ENCODE assay signal across 14 cellular contexts in the genomic region with DNA sequence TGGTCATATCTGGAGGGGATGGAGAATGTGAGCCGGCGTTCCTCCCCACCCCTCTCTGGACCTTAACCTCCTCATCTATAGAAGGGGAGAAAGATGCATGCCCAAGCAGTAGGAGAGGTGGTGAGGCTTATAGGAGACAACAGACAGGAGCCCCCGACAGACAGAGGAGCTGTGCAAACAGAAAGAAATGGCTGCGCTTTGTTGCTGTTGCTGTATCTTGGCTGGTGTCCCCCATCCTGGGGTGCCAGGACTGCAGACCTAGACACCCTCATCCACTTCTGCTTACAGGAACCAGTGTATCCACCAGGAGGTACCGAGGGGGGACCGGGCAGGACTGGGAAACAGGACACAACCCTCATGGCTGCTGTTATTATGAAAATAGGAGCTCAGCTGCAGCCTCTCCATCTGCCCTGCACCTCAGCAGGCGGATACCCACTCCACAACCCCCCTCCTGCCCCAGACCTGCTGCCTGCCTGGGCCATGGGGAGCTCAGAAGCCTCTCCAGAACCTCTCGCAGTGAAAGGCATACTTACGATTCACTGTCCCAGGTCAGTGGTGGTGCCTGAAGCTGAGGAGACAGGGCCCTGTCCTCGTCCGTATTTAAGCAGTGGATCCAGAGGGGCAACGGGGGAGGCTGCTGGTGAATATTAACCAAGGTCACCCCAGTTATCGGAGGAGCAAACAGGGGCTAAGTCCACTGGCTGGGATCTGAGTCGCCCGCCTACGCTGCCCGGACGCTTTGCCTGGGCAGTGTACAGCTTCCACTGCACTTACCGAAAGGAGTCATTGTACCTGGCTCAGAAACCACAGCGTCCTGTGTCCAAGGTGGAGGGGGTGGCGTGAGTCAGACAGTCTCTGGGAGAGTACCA. TPM values are rescaled to one million over a fixed set of nuclear protein-coding genes. Genes with fewer than 3 reads are reported as not detected.
DNase-seq lines count a peak whose midpoint lies in the region; ATAC-seq and TF ChIP-seq lines count a peak whose summit lies in the region.
"Had no signal": no experiment of that assay in that cellular context is flagged by ENCODE, and none has a peak within 500 bp of the region (broad histone marks: within the 10 kb centered on the region; RNA-seq: fewer than 3 reads in every experiment).

A gene (minus strand): TSS at position 576 of the 869 bp plus-strand sequence. CDS start 5,365 bp downstream, outside the sequence.

- ATAC-seq in left colon = no peak
- no peak for ATAC-seq in HG02623 (IDR thresholded peaks at IDR 0.05; ENCODE audit: unreplicated experiment)
- ATAC-seq: activated CD8-positive, alpha-beta T cell treated with anti-CD3 and anti-CD28 coated beads for 36 hours had no signal

- DNase-seq in DMS53 (lab: John Stamatoyannopoulos, UW) (peak; percentile 67), DMS53 treated with DMSO at 0.1 percent for 48 hours (lab: John Stamatoyannopoulos, UW; ENCODE audit: unreplicated experiment) (no peak), ascending aorta (ENCODE audit: low spot score in 2 of 2) (no peak), left colon (no peak), thyroid gland (peak; percentile 28 to 62), NOMO-1 treated with dmso at 0.1 percent for 144 hours (lab: John Stamatoyannopoulos, UW; ENCODE audit: unreplicated experiment) (no peak), UCSD-AML1 (lab: John Stamatoyannopoulos, UW; ENCODE audit: unreplicated experiment) (no peak)
- DNase-seq: 8988T; activated CD8-positive, alpha-beta T cell treated with anti-CD3 and anti-CD28 coated beads for 36 hours; amniotic stem cell; DMS79; tibial artery had no signal

- intact Hi-C loops in ascending aorta (cut with DNase I) = no loop called here
- intact Hi-C loops in left colon (cut with DNase I, micrococcal nuclease) = no loop called here
- intact Hi-C loops in thyroid gland (cut with DNase I) = no loop called here

- no peak for TF ChIP-seq POLR2A in thyroid gland (IDR thresholded peaks at IDR 0.05)

- H3K36me3 ChIP-seq in ascending aorta = no peaks in the 10 kb centered on the region
- H3K36me3 ChIP-seq in thyroid gland = no peaks in the 10 kb centered on the region
- H3K36me3 ChIP-seq: tibial artery had no signal

- H3K4me3 ChIP-seq in ascending aorta (no peak within 1 kb of the TSS), thyroid gland (replicated peaks in 1 of 3) (no peak within 1 kb of the TSS)
- H3K4me3 ChIP-seq: tibial artery had no signal

- H3K27ac ChIP-seq in ascending aorta = no peak within 1 kb of the TSS
- no peak within 1 kb of the TSS for H3K27ac ChIP-seq in thyroid gland
- H3K27ac ChIP-seq: tibial artery had no signal

- H3K9me3 ChIP-seq in ascending aorta (no peaks in the 10 kb centered on the region), thyroid gland (no peaks in the 10 kb centered on the region)
- H3K9me3 ChIP-seq: tibial artery had no signal

- H3K4me1 ChIP-seq in ascending aorta (no peaks in the 10 kb centered on the region), thyroid gland (peaks cover 31 to 40% of the 10 kb centered on the region in 2 donors)

- TF ChIP-seq CTCF in ascending aorta (IDR thresholded peaks at IDR 0.05) (no peak), thyroid gland (IDR thresholded peaks at IDR 0.05) (no peak)

- WGBS in thyroid gland, 2 donors = 79 to 88% methylated on average over 9 to 19 of the region's 21 CpGs

- H3K27me3 ChIP-seq in ascending aorta (no peaks in the 10 kb centered on the region), thyroid gland (no peaks in the 10 kb centered on the region)
- H3K27me3 ChIP-seq: tibial artery had no signal

RNA-seq across cellular contexts. Expression of the gene that starts here (rescaled TPM):
- 34.3 TPM for total RNA-seq in ascending aorta
- 100 to 1,000 TPM; 185 to 197 TPM for total RNA-seq in left colon
- total RNA-seq in thyroid gland = 10 to 100 TPM; 10.5 to 25.4 (median 18.9) TPM
- total RNA-seq: endothelial cell of umbilical vein had no signal

Comparison
In these comparisons a context has a peak if more than half of its experiments do, and no peak if none do; other contexts are left out.
1. DNase-seq: peak in DMS53 (single experiment) and thyroid gland (2 of 2); none in DMS53 treated with DMSO at 0.1 percent for 48 hours (single experiment), ascending aorta (0 of 2), left colon (0 of 2), NOMO-1 treated with dmso at 0.1 percent for 144 hours (single experiment) and UCSD-AML1 (single experiment).